In genomic region chr9:20509464-20509863, GRCh38 we compare ENCODE assay signal across 19 cellular contexts.
"Had no signal": no experiment of that assay in that cellular context is flagged by ENCODE, and none has a peak within 500 bp of the region (broad histone marks: within the 10 kb centered on the region; RNA-seq: fewer than 3 reads in every experiment).

No MANE protein-coding gene starts in this region.

- H3K27ac Mint-ChIP-seq: endodermal cell, immature natural killer cell had no signal

- H3K4me3 Mint-ChIP-seq: endodermal cell; immature natural killer cell; naive thymus-derived CD8-positive, alpha-beta T cell had no signal

- H3K27me3 Mint-ChIP-seq: naive thymus-derived CD8-positive, alpha-beta T cell had no signal

- H3K9me3 Mint-ChIP-seq: endodermal cell; immature natural killer cell; naive thymus-derived CD8-positive, alpha-beta T cell had no signal

- H3K36me3 ChIP-seq: neutrophil, sigmoid colon, stomach, thoracic aorta, transverse colon had no signal

- ATAC-seq: foreskin keratinocyte; left cardiac atrium; naive thymus-derived CD8-positive, alpha-beta T cell had no signal

- DNase-seq: effector CD4-positive, alpha-beta T cell; endodermal cell; erythroblast; foreskin keratinocyte; immature natural killer cell; kidney; left cardiac atrium; mesendoderm; naive thymus-derived CD8-positive, alpha-beta T cell; sigmoid colon; stimulated activated CD4-positive, alpha-beta T cell treated with anti-CD3 and anti-CD28 coated beads, Interleukin-12 subunit alpha, Interleukin-12 subunit beta, amount 100 ng/mL, for 4 hours; stimulated activated naive CD4-positive, alpha-beta T cell; stomach; substantia nigra; transverse colon had no signal

- H3K9me3 ChIP-seq: neutrophil, sigmoid colon, stomach, thoracic aorta, transverse colon had no signal

- H3K27me3 ChIP-seq: foreskin keratinocyte, neutrophil, sigmoid colon, stomach, transverse colon had no signal

- H3K36me3 Mint-ChIP-seq: immature natural killer cell had no signal

- H3K27ac ChIP-seq: coronary artery, foreskin keratinocyte, neutrophil, sigmoid colon, skin epidermis, stomach, thoracic aorta, transverse colon had no signal

- H3K4me3 ChIP-seq: coronary artery, sigmoid colon, skin epidermis, stomach, thoracic aorta, transverse colon had no signal
